1 cellular context compared by ENCODE assay signal in genomic region chr4:680565-680930, GRCh38.
TF ChIP-seq lines count a peak whose summit lies in the region.

No MANE protein-coding gene starts in this region.

TF ChIP-seq in IMR-90, 13 proteins besides CTCF, POLR2A, EP300 and RAD21 (continued from another document):
- TF ChIP-seq ELK1 (IDR thresholded peaks at IDR 0.05; ENCODE audit: borderline replicate concordance, low read depth, low read length) = no peak
- TF ChIP-seq BHLHE40 (IDR thresholded peaks at IDR 0.05; ENCODE audit: low read depth, low read length) = no peak
- TF ChIP-seq FOS (IDR thresholded peaks at IDR 0.05; ENCODE audit: low read depth, low read length) = no peak
- TF ChIP-seq SMC3 (IDR thresholded peaks at IDR 0.05; ENCODE audit: low read depth, low read length) = no peak
- no peak for TF ChIP-seq USF2 (IDR thresholded peaks at IDR 0.05; ENCODE audit: low read depth, low read length)
- no peak for TF ChIP-seq MAFK (IDR thresholded peaks at IDR 0.05; ENCODE audit: low read depth, low read length)
- no peak for TF ChIP-seq RFX5 (IDR thresholded peaks at IDR 0.05; ENCODE audit: low read depth, low read length)
- TF ChIP-seq CHD1 (IDR thresholded peaks at IDR 0.05; ENCODE audit: low read depth, low read length) = no peak
- TF ChIP-seq RCOR1 (IDR thresholded peaks at IDR 0.05; ENCODE audit: insufficient replicate concordance, low read length) = no peak
- no peak for TF ChIP-seq MXI1 (IDR thresholded peaks at IDR 0.05; ENCODE audit: borderline replicate concordance, low read depth, low read length)
TF ChIP-seq in IMR-90: peak in this region for 0.
